In the genomic region with DNA sequence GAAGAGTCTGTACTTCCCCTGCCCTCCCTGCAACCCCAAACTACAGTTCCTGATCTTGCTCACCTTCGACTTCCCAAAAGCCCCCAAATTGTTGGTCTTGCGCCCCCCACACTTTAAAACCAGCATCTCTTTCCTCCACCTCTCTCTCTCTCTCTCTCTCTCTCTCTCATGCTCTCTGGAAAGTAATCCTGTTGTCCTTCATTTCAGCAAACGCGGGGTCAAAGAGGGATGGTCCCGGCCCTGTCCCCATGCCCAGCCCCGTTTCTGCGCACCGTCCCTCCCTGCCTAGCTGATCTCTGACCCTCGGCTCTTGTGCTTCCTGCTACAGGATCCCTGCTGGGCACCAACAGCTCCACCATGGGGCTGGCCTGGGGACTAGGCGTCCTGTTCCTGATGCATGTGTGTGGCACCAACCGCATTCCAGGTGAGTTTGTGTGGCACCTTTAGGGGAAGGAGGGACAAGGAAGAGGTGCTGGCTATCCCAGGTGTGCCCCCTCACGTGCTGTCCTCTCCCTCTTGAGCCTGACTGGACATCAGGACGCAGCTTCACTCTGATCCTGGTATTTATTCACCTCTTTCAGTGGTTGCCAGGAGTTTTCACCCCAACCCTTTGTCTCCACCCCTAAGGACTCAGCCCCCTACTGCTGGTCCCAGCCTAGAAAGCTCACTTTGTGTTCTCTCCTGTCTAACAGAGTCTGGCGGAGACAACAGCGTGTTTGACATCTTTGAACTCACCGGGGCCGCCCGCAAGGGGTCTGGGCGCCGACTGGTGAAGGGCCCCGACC, we compare ENCODE assay signal across 8 cellular contexts. TPM values are rescaled to one million over a fixed set of nuclear protein-coding genes. Genes with fewer than 3 reads are reported as not detected.
DNase-seq lines count a peak whose midpoint lies in the region; ATAC-seq and TF ChIP-seq lines count a peak whose summit lies in the region.

No MANE protein-coding gene starts in this region.

- H3K27me3 ChIP-seq in esophagus squamous epithelium (peaks cover 0 to 8% (median 0%) of the 10 kb centered on the region in 4 donors), A673 (replicated peaks; ENCODE audit: insufficient read depth, low read depth, low read length, poor library complexity) (peaks cover 51% of the 10 kb centered on the region)

- H3K27ac ChIP-seq in esophagus squamous epithelium = peak overlapping the region; percentile 81 to 95 (median 92)
- no peak overlapping the region for H3K27ac ChIP-seq in A673 (ENCODE audit: low read depth, low read length, poor library complexity, severe bottlenecking)

- H3K27me3 Mint-ChIP-seq in nephron progenitor cell (ENCODE audit: low read depth, poor library complexity) = peaks cover 23% of the 10 kb centered on the region

- H3K27ac Mint-ChIP-seq in nephron progenitor cell = peak overlapping the region; percentile 3

- CTCF ChIA-PET in A673 (lab: Charles Lee) = interaction anchor here (1.5 kb wide), 1 partner anchor 175 kb away, joined by 3 read pairs; no protein-coding TSS in a partner anchor

- TF ChIP-seq CTCF in esophagus squamous epithelium (IDR thresholded peaks at IDR 0.05) (peak in 5 of 6 experiments; percentile 28 to 56 (median 40)), nephron progenitor cell (IDR thresholded peaks at IDR 0.05) (no peak), A673 (conservative IDR thresholded peaks at IDR 0.05; ENCODE audit: low read depth, low read length) (no peak)

- no peak for TF ChIP-seq POLR2A in esophagus squamous epithelium (IDR thresholded peaks at IDR 0.05)

- peaks cover 13% of the 10 kb centered on the region for H3K36me3 Mint-ChIP-seq in nephron progenitor cell (ENCODE audit: low read depth)

- peaks cover 50% of the 10 kb centered on the region for H3K4me1 Mint-ChIP-seq in nephron progenitor cell

- H3K4me3 Mint-ChIP-seq in nephron progenitor cell = peak overlapping the region; percentile 88

- WGBS in esophagus squamous epithelium, 2 donors = 3 to 32% methylated on average over 12 to 16 of the region's 21 CpGs

- no TSS peak for BruUV-seq in A673 (replicated peaks; lab: Mats Ljungman, UMichigan)

- ATAC-seq in HG03280 (IDR thresholded peaks at IDR 0.05; ENCODE audit: unreplicated experiment) = no peak

- POLR2A ChIA-PET in A673 (lab: Charles Lee; ENCODE audit: low non-redundant PET) = no interaction called here

- H3K4me1 ChIP-seq in esophagus squamous epithelium (peaks cover 7 to 83% (median 20%) of the 10 kb centered on the region in 3 donors), A673 (ENCODE audit: insufficient read depth, low read length, poor library complexity, severe bottlenecking) (peaks cover 7% of the 10 kb centered on the region)

- H3K9me3 ChIP-seq in esophagus squamous epithelium (no peaks in the 10 kb centered on the region), A673 (ENCODE audit: low read depth, low read length, poor library complexity, severe bottlenecking) (no peaks in the 10 kb centered on the region)

- peaks cover 0 to 46% (median 13%) of the 10 kb centered on the region in 3 donors for H3K36me3 ChIP-seq in esophagus squamous epithelium
- H3K36me3 ChIP-seq in A673 (ENCODE audit: insufficient read depth, low read length, poor library complexity, severe bottlenecking) = no peaks in the 10 kb centered on the region

- H3K4me3 ChIP-seq in esophagus squamous epithelium = peak overlapping the region; percentile 40 to 82 (median 63)
- no peak overlapping the region for H3K4me3 ChIP-seq in A673 (ENCODE audit: low read depth, low read length, poor library complexity, severe bottlenecking)

- no peaks in the 10 kb centered on the region for H3K9me3 Mint-ChIP-seq in nephron progenitor cell

- intact Hi-C loops in esophagus squamous epithelium (cut with DNase I) = loop anchor here (5.0 to 10.0 kb wide), 3 partner anchors 173 to 764 kb away; no protein-coding TSS in a partner anchor
- intact Hi-C loops in A673 (cut with micrococcal nuclease; ENCODE audit: unreplicated experiment) = loop anchor here (5.0 kb wide), 3 partner anchors 171 to 874 kb away; no protein-coding TSS in a partner anchor

- peak; percentile 60 for DNase-seq in activated CD8-positive, alpha-beta memory T cell treated with anti-CD3 and anti-CD28 coated beads for 24 hours
- no peak for DNase-seq in activated CD8-positive, alpha-beta memory T cell treated with anti-CD3 and anti-CD28 coated beads, Interleukin-2, amount 50 U/mL, for 4 hours
- DNase-seq in SKM-1 treated with dmso at 0.1 percent for 144 hours (lab: John Stamatoyannopoulos, UW; ENCODE audit: unreplicated experiment) (peak; percentile 3), esophagus squamous epithelium (lab: John Stamatoyannopoulos, UW) (no peak), nephron progenitor cell (peak; percentile 54), A673 (ENCODE audit: low spot score) (no peak)
- DNase-seq in stimulated activated CD4-positive, alpha-beta T cell treated with anti-CD3 and anti-CD28 coated beads, Interleukin-4, amount 100 ng/mL, for 1 hour = no peak

RNA-seq across cellular contexts. Expression of a gene that starts 0.8 kb away (rescaled TPM):
- total RNA-seq in esophagus squamous epithelium = 100 to 1,000 TPM in 1 of 4 donors, 10 to 100 TPM in 2, 1 to 10 TPM in 1; 6.3 to 110 (median 63.8) TPM
- 0.76 and 0.80 TPM in 2 replicates for total RNA-seq in A673 (2021)

Comparison
In these comparisons a context has a peak if more than half of its experiments do, and no peak if none do; other contexts are left out.
1. DNase-seq: peak in activated CD8-positive, alpha-beta memory T cell treated with anti-CD3 and anti-CD28 coated beads for 24 hours (single experiment), SKM-1 treated with dmso at 0.1 percent for 144 hours (single experiment) and nephron progenitor cell (single experiment); none in activated CD8-positive, alpha-beta memory T cell treated with anti-CD3 and anti-CD28 coated beads, Interleukin-2, amount 50 U/mL, for 4 hours (single experiment), esophagus squamous epithelium (single experiment), A673 (single experiment) and stimulated activated CD4-positive, alpha-beta T cell treated with anti-CD3 and anti-CD28 coated beads, Interleukin-4, amount 100 ng/mL, for 1 hour (single experiment).
2. CTCF ChIP-seq: peak in esophagus squamous epithelium (5 of 6); none in nephron progenitor cell (single experiment) and A673 (single experiment).